Comparison of ENCODE assay signal across 1 cellular context in the genomic region with DNA sequence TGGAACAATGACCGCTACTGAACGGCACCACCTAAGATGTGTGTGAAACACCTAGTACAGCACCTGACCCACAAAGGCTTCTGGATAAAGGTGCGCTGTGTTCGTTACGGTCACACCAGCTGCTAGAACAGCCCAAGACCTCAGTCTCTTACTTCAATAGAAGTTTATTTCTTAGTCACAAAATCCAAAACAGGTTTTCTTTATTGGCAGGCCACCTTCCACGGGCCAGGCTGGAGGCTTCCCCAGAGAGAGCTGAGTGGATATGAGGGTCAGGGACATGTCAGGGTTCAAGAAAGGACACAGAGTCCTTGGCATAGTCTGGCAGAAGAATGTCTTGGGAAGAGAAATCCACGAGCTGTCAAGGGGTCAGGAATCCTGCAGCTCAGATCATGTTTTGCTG.
TF ChIP-seq lines count a peak whose summit lies in the region.

No MANE protein-coding gene starts in this region.

TF ChIP-seq in IMR-90, 13 proteins besides CTCF, POLR2A, EP300 and RAD21 (continued from another document):
- TF ChIP-seq, protein P1, sequence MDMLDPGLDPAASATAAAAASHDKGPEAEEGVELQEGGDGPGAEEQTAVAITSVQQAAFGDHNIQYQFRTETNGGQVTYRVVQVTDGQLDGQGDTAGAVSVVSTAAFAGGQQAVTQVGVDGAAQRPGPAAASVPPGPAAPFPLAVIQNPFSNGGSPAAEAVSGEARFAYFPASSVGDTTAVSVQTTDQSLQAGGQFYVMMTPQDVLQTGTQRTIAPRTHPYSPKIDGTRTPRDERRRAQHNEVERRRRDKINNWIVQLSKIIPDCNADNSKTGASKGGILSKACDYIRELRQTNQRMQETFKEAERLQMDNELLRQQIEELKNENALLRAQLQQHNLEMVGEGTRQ (IDR thresholded peaks at IDR 0.05; ENCODE audit: low read depth, low read length) = no peak
- TF ChIP-seq FOS (IDR thresholded peaks at IDR 0.05; ENCODE audit: low read depth, low read length) (no peak), NFE2L2 (IDR thresholded peaks at IDR 0.05; ENCODE audit: low read depth, low read length) (no peak), MAFK (IDR thresholded peaks at IDR 0.05; ENCODE audit: low read depth, low read length) (no peak), RCOR1 (IDR thresholded peaks at IDR 0.05; ENCODE audit: insufficient replicate concordance, low read length) (no peak), RFX5 (IDR thresholded peaks at IDR 0.05; ENCODE audit: low read depth, low read length) (no peak)
